In the genomic region with DNA sequence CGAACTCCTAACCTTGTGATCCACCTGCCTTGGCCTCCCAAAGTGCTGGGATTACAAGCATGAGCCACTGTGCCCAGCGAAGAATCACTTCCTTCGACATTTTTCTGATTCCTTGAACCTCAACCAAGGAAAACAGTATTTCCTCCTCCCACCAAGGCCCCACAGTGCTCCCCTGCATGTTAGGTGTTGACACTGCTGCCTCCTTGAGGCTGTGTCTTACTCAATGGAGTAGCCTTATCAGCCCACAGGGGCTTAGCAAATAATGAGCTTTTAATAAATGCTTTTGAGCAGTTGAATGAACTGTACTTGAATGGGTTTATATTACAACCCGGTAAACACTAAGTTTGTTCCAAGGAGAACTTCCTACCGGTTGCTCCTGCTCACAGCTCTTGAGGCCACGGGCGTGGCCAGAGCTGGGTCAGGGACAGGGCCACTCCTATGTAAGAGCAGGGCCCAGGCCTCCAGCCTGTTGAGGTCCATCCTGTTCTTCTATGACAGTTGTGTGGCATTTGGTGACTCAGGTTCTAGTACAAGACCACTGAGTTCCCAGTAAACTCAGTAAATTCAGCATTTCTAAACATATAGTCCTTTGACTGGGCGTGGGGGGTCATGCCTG, we compare ENCODE assay signal across 14 cellular contexts. TPM values are rescaled to one million over a fixed set of nuclear protein-coding genes. Genes with fewer than 3 reads are reported as not detected.
DNase-seq lines count a peak whose midpoint lies in the region; ATAC-seq, FAIRE-seq and TF ChIP-seq lines count a peak whose summit lies in the region.
"Had no signal": no experiment of that assay in that cellular context is flagged by ENCODE, and none has a peak within 500 bp of the region (broad histone marks: within the 10 kb centered on the region; RNA-seq: fewer than 3 reads in every experiment).

No MANE protein-coding gene starts in this region.

- no peaks in the 10 kb centered on the region for H3K9me3 ChIP-seq in kidney (ENCODE audit: control insufficient read depth in 1 of 2, low read length in 2 of 2)

- no peak for FAIRE-seq in kidney (lab: Jason Lieb, UNC)

- no peak overlapping the region for H3K4me3 Mint-ChIP-seq in HFFc6
- H3K4me3 Mint-ChIP-seq in glutamatergic neuron (ENCODE audit: unreplicated experiment) = no peak overlapping the region
- H3K4me3 Mint-ChIP-seq: CD4-positive, alpha-beta T cell had no signal

- intact Hi-C loops in kidney (cut with DNase I) = no loop called here

- no peaks in the 10 kb centered on the region for H3K9me3 Mint-ChIP-seq in HFFc6
- H3K9me3 Mint-ChIP-seq in glutamatergic neuron (ENCODE audit: unreplicated experiment) = peaks cover 2% of the 10 kb centered on the region
- H3K9me3 Mint-ChIP-seq: CD4-positive, alpha-beta T cell had no signal

- peak; percentile 41 for DNase-seq in CD1c-positive myeloid dendritic cell (ENCODE audit: extremely low spot score)
- DNase-seq in HFFc6 = no peak
- peak; percentile 66 for DNase-seq in amniotic epithelial cell (ENCODE audit: low read depth)
- no peak for DNase-seq in left lobe of liver (ENCODE audit: low spot score)
- no peak for DNase-seq in kidney
- no peak for DNase-seq in GOT3 (lab: John Stamatoyannopoulos, UW)
- no peak for DNase-seq in glutamatergic neuron
- DNase-seq: activated CD4-positive, alpha-beta T cell treated with anti-CD3 and anti-CD28 coated beads for 4 hours; activated naive CD4-positive, alpha-beta T cell; CD4-positive, alpha-beta T cell; NCI-H2107; SHP77 treated with DMSO at 0.1 percent for 48 hours; stimulated activated naive CD8-positive, alpha-beta T cell treated with anti-CD3 and anti-CD28 coated beads, Interleukin-15, Interleukin-2, amounts not matched to agents 100 U/mL and 50 U/mL, for 24 hours had no signal

- H3K27ac Mint-ChIP-seq in HFFc6 (no peak overlapping the region), glutamatergic neuron (ENCODE audit: unreplicated experiment) (no peak overlapping the region)
- H3K27ac Mint-ChIP-seq: CD4-positive, alpha-beta T cell had no signal

- peak; percentile 18; the same call in 1 of the 2 replicates for TF ChIP-seq CTCF in HFFc6 (IDR thresholded peaks at IDR 0.05)
- TF ChIP-seq CTCF in kidney (IDR thresholded peaks at IDR 0.05; ENCODE audit: borderline replicate concordance, extremely low read depth, insufficient read depth) = no peak
- no peak for TF ChIP-seq CTCF in glutamatergic neuron (IDR thresholded peaks at IDR 0.05; ENCODE audit: partially characterized antibody, unreplicated experiment)

- H3K36me3 ChIP-seq in kidney (ENCODE audit: control insufficient read depth in 1 of 2, insufficient read depth in 2 of 2, low read length in 2 of 2) = no peaks in the 10 kb centered on the region

- ATAC-seq in left lobe of liver (peak; percentile 23), GM21528 (IDR thresholded peaks at IDR 0.05; ENCODE audit: low FRiP score, unreplicated experiment) (no peak)
- ATAC-seq: stimulated activated naive CD8-positive, alpha-beta T cell treated with anti-CD3 and anti-CD28 coated beads, Interleukin-15, Interleukin-2, amounts not matched to agents 100 U/mL and 50 U/mL, for 24 hours had no signal

- H3K4me1 ChIP-seq in kidney (ENCODE audit: control insufficient read depth in 1 of 2, insufficient read depth in 1 of 2, low read depth in 1 of 2, low read length in 2 of 2) = no peaks in the 10 kb centered on the region

- H3K36me3 Mint-ChIP-seq in HFFc6 (ENCODE audit: low read depth) = no peaks in the 10 kb centered on the region
- H3K36me3 Mint-ChIP-seq in glutamatergic neuron (ENCODE audit: unreplicated experiment) = no peaks in the 10 kb centered on the region

- H3K4me1 Mint-ChIP-seq in HFFc6 (ENCODE audit: low read depth) (peaks cover 24% of the 10 kb centered on the region), glutamatergic neuron (ENCODE audit: low read depth, unreplicated experiment) (peaks cover 16% of the 10 kb centered on the region)

- no peak overlapping the region for H3K27ac ChIP-seq in kidney (ENCODE audit: low read depth in 2 of 2, low read length in 2 of 2)

- H3K27me3 Mint-ChIP-seq in HFFc6 (ENCODE audit: insufficient read depth) (peaks cover 2% of the 10 kb centered on the region; the same call in 1 of the 2 replicates), glutamatergic neuron (ENCODE audit: unreplicated experiment) (peaks cover 2% of the 10 kb centered on the region)
- H3K27me3 Mint-ChIP-seq: CD4-positive, alpha-beta T cell had no signal

- H3K4me3 ChIP-seq in kidney (ENCODE audit: low read length in 2 of 2) = no peak overlapping the region

- no peak overlapping the region for H3K9ac ChIP-seq in kidney (ENCODE audit: low read length in 2 of 2)

RNA-seq across cellular contexts. Expression of gene TUBA1A, which starts 36.8 kb away (rescaled TPM):
- 100 to 1,000 TPM; 227 to 300 (median 257) TPM for total RNA-seq in HFFc6 (2021; fragmentation: NEBNext Ultra II Directional; extraction: Animal tissue kit (Norgen Biotek cat#: 25700))
- total RNA-seq in left lobe of liver (4.8 TPM), kidney (94.3 TPM), glutamatergic neuron (ENCODE audit: unreplicated experiment) (7,184 TPM)
- 128 TPM for polyA plus RNA-seq in kidney (ENCODE audit: insufficient read depth, low read depth, low replicate concordance)

RNA-seq across cellular contexts. Expression of gene TUBA1C, which starts 39.2 kb away (rescaled TPM):
- total RNA-seq in HFFc6 (2021; fragmentation: NEBNext Ultra II Directional; extraction: Animal tissue kit (Norgen Biotek cat#: 25700)) = 1,000 to 10,000 TPM in 3 of 6 experiments, 100 to 1,000 TPM in 3; 571 to 1,139 (median 936) TPM
- total RNA-seq in left lobe of liver (54.9 TPM), kidney (149 TPM), glutamatergic neuron (ENCODE audit: unreplicated experiment) (66.7 TPM)
- 204 TPM for polyA plus RNA-seq in kidney (ENCODE audit: insufficient read depth, low read depth, low replicate concordance)

Comparison
In these comparisons a context has a peak if more than half of its experiments do, and no peak if none do; other contexts are left out.
1. DNase-seq: peak in CD1c-positive myeloid dendritic cell (single experiment) and amniotic epithelial cell (single experiment); none in HFFc6 (single experiment), left lobe of liver (single experiment), kidney (single experiment), GOT3 (single experiment) and glutamatergic neuron (single experiment).
2. RNA of gene TUBA1A, which starts 36.8 kb away (total RNA-seq): 7,184 TPM in glutamatergic neuron (single experiment); 227 to 300 TPM in HFFc6, 94.3 TPM in kidney (single experiment) and 4.8 TPM in left lobe of liver (single experiment); every median in the first group is over 10 times any median in the second.